13 cellular contexts compared by ENCODE assay signal in genomic region chr6:41625442-41625841, GRCh38. TPM values are rescaled to one million over a fixed set of nuclear protein-coding genes. Genes with fewer than 3 reads are reported as not detected.
DNase-seq lines count a peak whose midpoint lies in the region; ATAC-seq, FAIRE-seq and TF ChIP-seq lines count a peak whose summit lies in the region.
"Had no signal": no experiment of that assay in that cellular context is flagged by ENCODE, and none has a peak within 500 bp of the region (broad histone marks: within the 10 kb centered on the region; RNA-seq: fewer than 3 reads in every experiment).

No MANE protein-coding gene starts in this region.

- ATAC-seq in K562 = no peak
- no peak for ATAC-seq in lower lobe of right lung
- no peak for ATAC-seq in GM21381 (IDR thresholded peaks at IDR 0.05; ENCODE audit: unreplicated experiment)
- no peak for ATAC-seq in GM21360 (IDR thresholded peaks at IDR 0.05; ENCODE audit: unreplicated experiment)
- ATAC-seq: activated CD4-positive, CD25-positive, alpha-beta regulatory T cell treated with anti-CD3 and anti-CD28 coated beads, Interleukin-2, amount 50 U/mL, for 24 hours had no signal

- in situ Hi-C loops in K562 (cut with MboI) = no loop called here

- TF ChIP-seq CTCF in K562 (IDR thresholded peaks at IDR 0.05 in 2 of 3, conservative IDR thresholded peaks at IDR 0.05 in 1 of 3; ENCODE audit: insufficient read depth in 2 of 3, low read depth in 1 of 3, low read length in 3 of 3) = no peak
- TF ChIP-seq CTCF in lower lobe of right lung (IDR thresholded peaks at IDR 0.05) = no peak

- H3K36me3 ChIP-seq in K562 (ENCODE audit: control insufficient read depth, insufficient read depth, low read length) (no peaks in the 10 kb centered on the region), lower lobe of right lung (no peaks in the 10 kb centered on the region)

- 0 out of 2 replicates have a peak, but pooled peaks cover 3% of the 10 kb centered on the region for H3K9me3 ChIP-seq in K562 (replicated peaks; ENCODE audit: control insufficient read depth, insufficient read depth, low read depth, low read length)
- no peaks in the 10 kb centered on the region for H3K9me3 ChIP-seq in lower lobe of right lung

- WGBS in K562 (ENCODE audit: insufficient coverage, low coverage, missing lambda C conversion rate) = 1% methylated on average over 6 of the region's 6 CpGs

- BruUV-seq in K562 (replicated peaks; lab: Mats Ljungman, UMichigan) = no TSS peak

- H3K9me1 ChIP-seq in K562 (ENCODE audit: control insufficient read depth, insufficient read depth, low read length) = no peaks in the 10 kb centered on the region

- no peak for TF ChIP-seq EP300 in K562 (IDR thresholded peaks at IDR 0.05; ENCODE audit: low read length)

- H3K9ac ChIP-seq in K562 (ENCODE audit: insufficient read depth in 1 of 2, low read depth in 2 of 2, low read length in 2 of 2) = no peak overlapping the region

- DNase-seq in COR-L47 (lab: John Stamatoyannopoulos, UW) (peak; percentile 39), MV-4-11 (lab: John Stamatoyannopoulos, UW) (peak; percentile 21), K562 (ENCODE audit: extremely low read depth in 1 of 4, low spot score in 3 of 4) (no peak), lower lobe of right lung (peak; percentile 48), NCI-H2107 (lab: John Stamatoyannopoulos, UW) (no peak), T-helper 1 cell (no peak)
- DNase-seq: activated naive CD4-positive, alpha-beta T cell treated with Interleukin-2 at 50 U/mL for 16 hours; stimulated activated CD4-positive, alpha-beta T cell treated with anti-CD3 and anti-CD28 coated beads, Interleukin-1b, Interleukin-23, amount 100 ng/mL, for 48 hours had no signal

- peaks cover 36 to 70% of the 10 kb centered on the region in 2 experiments for H3K27me3 ChIP-seq in K562 (ENCODE audit: control insufficient read depth in 2 of 2, insufficient read depth in 2 of 2, low read length in 2 of 2)
- H3K27me3 ChIP-seq in lower lobe of right lung (ENCODE audit: low read depth) = no peaks in the 10 kb centered on the region

- peaks cover 6% of the 10 kb centered on the region; the same call in 1 of the 2 replicates for H4K20me1 ChIP-seq in K562 (replicated peaks; ENCODE audit: control insufficient read depth, insufficient read depth, low read length)

- intact Hi-C loops in K562 (cut with micrococcal nuclease) = no loop called here
- intact Hi-C loops in lower lobe of right lung (cut with DNase I) = no loop called here

- CTCF ChIA-PET in K562 (lab: Yijun Ruan, JAX; ENCODE audit: low intra/inter-chr PET ratio) = no interaction called here

- no peak for FAIRE-seq in K562 (lab: Jason Lieb, UNC)

- no peak for TF ChIP-seq POLR2A in K562 (conservative IDR thresholded peaks at IDR 0.05)

- no peak overlapping the region for H2AFZ ChIP-seq in K562 (ENCODE audit: low read depth, low read length)

- no peak for TF ChIP-seq RAD21 in K562 (CRISPR knock-in tag; conservative IDR thresholded peaks at IDR 0.05 in 1 of 2, IDR thresholded peaks at IDR 0.05 in 1 of 2)

- H3K4me2 ChIP-seq in K562 (ENCODE audit: insufficient read depth, low read length) = no peak overlapping the region

- H3K4me3 ChIP-seq in K562 (no peak overlapping the region), lower lobe of right lung (no peak overlapping the region)

- no peaks in the 10 kb centered on the region for H3K4me1 ChIP-seq in K562 (replicated peaks in 1 of 2; ENCODE audit: control insufficient read depth in 2 of 2, insufficient read depth in 2 of 2, low read length in 2 of 2)
- H3K4me1 ChIP-seq in lower lobe of right lung = peaks cover 7% of the 10 kb centered on the region

- no peaks in the 10 kb centered on the region for H3K79me2 ChIP-seq in K562 (ENCODE audit: control insufficient read depth, insufficient read depth, low read length)

- POLR2A ChIA-PET in K562 (lab: Yijun Ruan, JAX) = interaction anchor here (0.8 to 1.0 kb wide), 2 partner anchors 10 to 11 kb away, joined by 4 read pairs; no protein-coding TSS in a partner anchor

- H3K27ac ChIP-seq in K562 (ENCODE audit: extremely low read depth, low read depth, low read length) = no peak overlapping the region
- H3K27ac ChIP-seq in lower lobe of right lung = no peak overlapping the region

TF ChIP-seq in K562, 482 proteins besides CTCF, POLR2A, EP300 and RAD21:
- TF ChIP-seq NFIC (IDR thresholded peaks at IDR 0.05) (peak; percentile 27; the same call in 1 of the 2 replicates), MTA1 (IDR thresholded peaks at IDR 0.05; ENCODE audit: borderline replicate concordance) (no peak), CEBPB (tag; IDR thresholded peaks at IDR 0.05) (no peak)

RNA-seq across cellular contexts. Expression of gene MDFI, which starts 12.8 kb away (rescaled TPM):
- total RNA-seq in K562 (2011; cell fraction: chromatin; rRNA removed; ENCODE audit: low replicate concordance) = not detected in 2 replicates
- total RNA-seq in K562 (2011; cell fraction: nucleolus; rRNA removed) = not detected in 2 replicates
- not detected in 2 replicates for total RNA-seq in K562 (2011; cell fraction: nucleoplasm; rRNA removed)
- not detected in 2 replicates for total RNA-seq in K562 (2014; rRNA removed)
- not detected in 2 replicates for total RNA-seq in K562 (2014; rRNA removed; fragmentation: Illumina TruSeq; extraction: Trizol)
- total RNA-seq in K562 (2015; rRNA removed; fragmentation: Illumina TruSeq; extraction: Trizol) = not detected in 2 replicates
- total RNA-seq in K562 (2021) = not detected in 2 replicates
- polyA plus RNA-seq in K562 (2011; rRNA removed) = not detected in 2 replicates
- not detected in 2 replicates for polyA plus RNA-seq in K562 (2011; cell fraction: cytosol; rRNA removed)
- not detected in 2 replicates for polyA plus RNA-seq in K562 (2011; cell fraction: nucleus; rRNA removed)
- not detected in 2 replicates for polyA plus RNA-seq in K562 (2012)
- not detected in 2 replicates for polyA plus RNA-seq in K562 (2014; fragmentation: Illumina TruSeq; extraction: Trizol)
- polyA plus RNA-seq in K562 (2014; fragmentation: Nextera tagmentation; extraction: Ambion mirVana) = not detected
- polyA plus RNA-seq in K562 (2014; rRNA removed) = not detected in 2 replicates
- polyA minus RNA-seq in K562 (2011; rRNA and poly(A)+ RNA removed) = not detected in 2 replicates
- not detected in 2 replicates for polyA minus RNA-seq in K562 (2011; cell fraction: cytosol; rRNA and poly(A)+ RNA removed)
- not detected in 2 replicates for polyA minus RNA-seq in K562 (2011; cell fraction: nucleus; rRNA and poly(A)+ RNA removed)
- total RNA-seq in lower lobe of right lung = 10.6 TPM
- total RNA-seq: CD4-positive, alpha-beta memory T cell; naive thymus-derived CD8-positive, alpha-beta T cell had no signal
- polyA plus RNA-seq: CD4-positive, alpha-beta memory T cell; naive thymus-derived CD8-positive, alpha-beta T cell had no signal

Comparison
In these comparisons a context has a peak if more than half of its experiments do, and no peak if none do; other contexts are left out.
1. DNase-seq: peak in COR-L47 (single experiment), MV-4-11 (single experiment) and lower lobe of right lung (single experiment); none in K562 (0 of 4), NCI-H2107 (single experiment) and T-helper 1 cell (0 of 5).
2. RNA of gene MDFI, which starts 12.8 kb away (total RNA-seq): 10.6 TPM in lower lobe of right lung (single experiment); not detected in K562; every median in the first group is over 10 times any median in the second.